16 cellular contexts compared by ENCODE assay signal in the genomic region with DNA sequence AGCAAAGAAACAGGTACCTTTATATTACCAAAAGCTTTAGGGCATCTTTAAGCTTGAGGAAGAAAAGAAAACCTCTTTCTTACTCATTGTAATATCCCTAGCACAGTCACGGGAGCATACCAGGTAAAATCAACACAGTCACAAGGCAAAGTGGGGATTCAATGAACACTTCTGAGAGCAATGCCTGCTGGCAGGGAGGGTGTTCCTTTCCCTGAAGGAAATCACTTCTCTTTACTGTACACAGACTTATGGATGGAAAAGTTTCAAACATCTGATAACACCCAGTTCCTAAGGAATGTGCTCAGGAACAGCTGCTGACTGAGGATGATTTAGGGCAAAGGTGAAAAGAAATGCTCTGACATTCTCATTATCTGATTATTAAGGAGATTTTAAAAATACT.
DNase-seq lines count a peak whose midpoint lies in the region; ATAC-seq and TF ChIP-seq lines count a peak whose summit lies in the region.
"Had no signal": no experiment of that assay in that cellular context is flagged by ENCODE, and none has a peak within 500 bp of the region (broad histone marks: within the 10 kb centered on the region; RNA-seq: fewer than 3 reads in every experiment).

No MANE protein-coding gene starts in this region.

- no peak for TF ChIP-seq CTCF in brain microvascular endothelial cell (IDR thresholded peaks at IDR 0.05; ENCODE audit: low read depth, low read length, missing control alignments)
- TF ChIP-seq CTCF in left lung (IDR thresholded peaks at IDR 0.05): no peak
- TF ChIP-seq CTCF in stomach (IDR thresholded peaks at IDR 0.05): no peak
- TF ChIP-seq CTCF in adrenal gland (IDR thresholded peaks at IDR 0.05): no peak
- TF ChIP-seq CTCF in lower leg skin (IDR thresholded peaks at IDR 0.05): no peak

- H3K9me3 ChIP-seq in left lung: no peaks in the 10 kb centered on the region
- no peaks in the 10 kb centered on the region for H3K9me3 ChIP-seq in stomach
- no peaks in the 10 kb centered on the region for H3K9me3 ChIP-seq in adrenal gland (replicated peaks in 1 of 3)
- H3K9me3 ChIP-seq: ovary had no signal

- in situ Hi-C loops in brain microvascular endothelial cell (cut with HindIII; ENCODE audit: low pct_ligation_motif_present, low sequenced_read_pairs): no loop called here

- peak; percentile 88 for ATAC-seq in left lung

- no peaks in the 10 kb centered on the region for H3K36me3 ChIP-seq in brain microvascular endothelial cell (replicated peaks)
- no peaks in the 10 kb centered on the region for H3K36me3 ChIP-seq in left lung
- H3K36me3 ChIP-seq in stomach: no peaks in the 10 kb centered on the region
- H3K36me3 ChIP-seq in H7 (replicated peaks; ENCODE audit: control insufficient read depth, insufficient read depth, low read length): no peaks in the 10 kb centered on the region
- H3K36me3 ChIP-seq in adrenal gland (replicated peaks in 1 of 2): no peaks in the 10 kb centered on the region
- H3K36me3 ChIP-seq: ovary had no signal

- H3K4me3 ChIP-seq in brain microvascular endothelial cell (ENCODE audit: low read depth, low read length): no peak overlapping the region
- H3K4me3 ChIP-seq in left lung: no peak overlapping the region
- no peak overlapping the region for H3K4me3 ChIP-seq in stomach
- H3K4me3 ChIP-seq in H7 (ENCODE audit: insufficient read depth, low read depth, low read length): no peak overlapping the region
- H3K4me3 ChIP-seq in adrenal gland: no peak overlapping the region
- H3K4me3 ChIP-seq in lower leg skin (ENCODE audit: low read depth, poor library complexity, severe bottlenecking): no peak overlapping the region
- H3K4me3 ChIP-seq: ovary had no signal

- peak overlapping the region; percentile 4 for H3K27ac ChIP-seq in brain microvascular endothelial cell
- H3K27ac ChIP-seq in left lung: peak overlapping the region in 1 of 2 donors; percentile 33
- H3K27ac ChIP-seq in stomach: peak overlapping the region in 3 of 5 donors; percentile 35 to 52 (median 52)
- no peak overlapping the region for H3K27ac ChIP-seq in adrenal gland
- H3K27ac ChIP-seq: ovary had no signal

- intact Hi-C loops in left lung (cut with DNase I): loop anchor here in 1 of 2 donors (5.0 to 10.0 kb wide), 2 partner anchors 83 to 196 kb away; no protein-coding TSS in a partner anchor
- intact Hi-C loops in stomach (cut with DNase I; ENCODE audit: low total_unique reads): no loop called here
- intact Hi-C loops in adrenal gland (cut with DNase I): loop anchor here (10.0 kb wide), 2 partner anchors 76 to 314 kb away; no protein-coding TSS in a partner anchor
- intact Hi-C loops in lower leg skin (cut with DNase I; ENCODE audit: low total_unique reads): no loop called here

- peaks cover 3 to 40% of the 10 kb centered on the region in 2 donors for H3K4me1 ChIP-seq in left lung
- H3K4me1 ChIP-seq in stomach: peaks cover 9 to 30% (median 20%) of the 10 kb centered on the region in 4 donors
- peaks cover 0 to 25% of the 10 kb centered on the region in 2 donors for H3K4me1 ChIP-seq in adrenal gland (replicated peaks in 1 of 2)

- peak; percentile 23 for DNase-seq in DMS53 (lab: John Stamatoyannopoulos, UW)
- DNase-seq in DMS53 treated with DMSO at 0.1 percent for 48 hours (lab: John Stamatoyannopoulos, UW; ENCODE audit: unreplicated experiment): no peak
- no peak for DNase-seq in brain microvascular endothelial cell
- DNase-seq in left lung: no peak
- peak; percentile 48 for DNase-seq in stomach
- DNase-seq in H7: no peak
- no peak for DNase-seq in adrenal gland
- no peak for DNase-seq in lower leg skin (ENCODE audit: low spot score in 2 of 2)
- DNase-seq: 8988T; activated B cell treated with CpG ODN at 0.5 μM for 24 hours; activated naive CD4-positive, alpha-beta T cell; endodermal cell; NCI-H1436 treated with DMSO at 0.1 percent for 48 hours; NCI-H510A; OCI-M1; ovary had no signal

- TF ChIP-seq POLR2A in stomach (IDR thresholded peaks at IDR 0.05) (no peak), adrenal gland (IDR thresholded peaks at IDR 0.05) (no peak), lower leg skin (IDR thresholded peaks at IDR 0.05) (no peak)

- TF ChIP-seq EP300 in stomach (IDR thresholded peaks at IDR 0.05): no peak

- H3K27me3 ChIP-seq in brain microvascular endothelial cell (replicated peaks): no peaks in the 10 kb centered on the region
- no peaks in the 10 kb centered on the region for H3K27me3 ChIP-seq in left lung
- H3K27me3 ChIP-seq in stomach: no peaks in the 10 kb centered on the region
- no peaks in the 10 kb centered on the region for H3K27me3 ChIP-seq in H7 (ENCODE audit: control insufficient read depth, insufficient read depth, low read length)
- no peaks in the 10 kb centered on the region for H3K27me3 ChIP-seq in adrenal gland
- H3K27me3 ChIP-seq: ovary had no signal

- WGBS in stomach, 5 donors: 20 to 55% (median 26%) methylated on average over 1 of the region's 1 CpG
- 46 to 60% (median 49%) methylated on average over 1 of the region's 1 CpG for WGBS in adrenal gland, 4 donors
- 30 to 41% methylated on average over 1 of the region's 1 CpG for WGBS in lower leg skin, 2 donors

Comparison
In these comparisons a context has a peak if more than half of its experiments do, and no peak if none do; other contexts are left out.
1. DNase-seq: peak in DMS53 (single experiment) and stomach (single experiment); none in DMS53 treated with DMSO at 0.1 percent for 48 hours (single experiment), brain microvascular endothelial cell (single experiment), left lung (0 of 2), H7 (single experiment), adrenal gland (0 of 7) and lower leg skin (0 of 2).
2. H3K27ac ChIP-seq: peak in brain microvascular endothelial cell (single experiment) and stomach (3 of 5); none in adrenal gland (0 of 5).
3. intact Hi-C loops: an anchor here in adrenal gland (10.0 kb wide); none called in stomach and lower leg skin.